In the genomic region with DNA sequence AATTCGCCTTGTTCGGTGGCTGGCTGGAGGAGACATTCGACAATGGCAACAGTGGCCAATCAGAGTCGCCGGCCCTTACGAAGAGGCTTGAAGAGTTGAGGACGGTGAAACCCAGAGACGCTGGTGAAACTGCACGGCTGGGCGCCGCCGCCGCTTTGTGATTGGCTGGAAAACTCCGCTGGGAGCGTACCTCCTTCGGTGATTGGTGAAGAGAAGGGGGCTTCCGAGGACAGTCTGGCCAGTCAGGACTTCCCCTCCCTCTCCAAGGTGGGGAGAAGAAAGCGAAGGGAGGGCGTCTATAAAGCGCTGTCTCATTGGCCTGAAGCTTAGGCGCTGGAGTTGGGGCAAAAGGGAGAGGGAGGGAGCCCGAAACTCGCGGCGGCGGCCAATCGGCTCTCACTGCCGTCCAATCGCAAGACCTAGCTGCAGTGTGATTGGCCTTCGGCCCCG, we compare ENCODE assay signal across 8 cellular contexts. TPM values are rescaled to one million over a fixed set of nuclear protein-coding genes. Genes with fewer than 3 reads are reported as not detected.
DNase-seq lines count a peak whose midpoint lies in the region; ATAC-seq and TF ChIP-seq lines count a peak whose summit lies in the region.

No MANE protein-coding gene starts in this region.

- no peaks in the 10 kb centered on the region for H3K27me3 Mint-ChIP-seq in activated naive CD8-positive, alpha-beta T cell treated with anti-CD3 and anti-CD28 coated beads for 36 hours
- peaks cover 9% of the 10 kb centered on the region for H3K27me3 Mint-ChIP-seq in glutamatergic neuron (ENCODE audit: unreplicated experiment)

- H3K9me3 ChIP-seq in HUES6 (ENCODE audit: control insufficient read depth, insufficient read depth, low read depth, low read length) (no peaks in the 10 kb centered on the region), vagina (no peaks in the 10 kb centered on the region)

- H3K4me3 ChIP-seq in HUES6 (ENCODE audit: low read depth, low read length) (peak overlapping the region; percentile 91), vagina (peak overlapping the region; percentile 54 to 90)

- H3K9me3 Mint-ChIP-seq in activated naive CD8-positive, alpha-beta T cell treated with anti-CD3 and anti-CD28 coated beads for 36 hours, result no peaks in the 10 kb centered on the region
- H3K9me3 Mint-ChIP-seq in glutamatergic neuron (ENCODE audit: unreplicated experiment), result peaks cover 4% of the 10 kb centered on the region

- peak; percentile 100 for DNase-seq in EL
- peak; percentile 100 for DNase-seq in NOMO-1 (lab: John Stamatoyannopoulos, UW; ENCODE audit: unreplicated experiment in 2 of 2)
- DNase-seq in activated naive CD8-positive, alpha-beta T cell treated with anti-CD3 and anti-CD28 coated beads for 36 hours, result peak; percentile 97
- DNase-seq in glutamatergic neuron, result peak; percentile 96
- peak; percentile 96 to 100 (median 100) for DNase-seq in nucleus accumbens (lab: John Stamatoyannopoulos, UW)
- DNase-seq in vagina (ENCODE audit: extremely low spot score in 2 of 2), result peak; percentile 99 to 100

- H3K4me1 ChIP-seq in HUES6 (ENCODE audit: control insufficient read depth, insufficient read depth, low read length) (0 out of 2 replicates have a peak, but pooled peaks cover 4% of the 10 kb centered on the region), vagina (peaks cover 50% of the 10 kb centered on the region)

- H3K4me1 Mint-ChIP-seq in activated naive CD8-positive, alpha-beta T cell treated with anti-CD3 and anti-CD28 coated beads for 36 hours, result peaks cover 7% of the 10 kb centered on the region
- peaks cover 2% of the 10 kb centered on the region for H3K4me1 Mint-ChIP-seq in glutamatergic neuron (ENCODE audit: low read depth, unreplicated experiment)

- H3K27ac ChIP-seq in HUES6 (ENCODE audit: low read depth, low read length), result peak overlapping the region; percentile 99
- peak overlapping the region; percentile 99 for H3K27ac ChIP-seq in vagina

- peaks cover 17% of the 10 kb centered on the region for H3K36me3 Mint-ChIP-seq in activated naive CD8-positive, alpha-beta T cell treated with anti-CD3 and anti-CD28 coated beads for 36 hours
- H3K36me3 Mint-ChIP-seq in glutamatergic neuron (ENCODE audit: unreplicated experiment), result no peaks in the 10 kb centered on the region

- TF ChIP-seq CTCF in glutamatergic neuron (IDR thresholded peaks at IDR 0.05; ENCODE audit: partially characterized antibody, unreplicated experiment), result no peak
- TF ChIP-seq CTCF in vagina (IDR thresholded peaks at IDR 0.05), result no peak

- peak; percentile 68 for ATAC-seq in GM21529 (IDR thresholded peaks at IDR 0.05; ENCODE audit: unreplicated experiment)

- H3K9ac ChIP-seq in HUES6 (ENCODE audit: low read length), result peak overlapping the region; percentile 100

- no peak for TF ChIP-seq POLR2A in vagina (IDR thresholded peaks at IDR 0.05)

- H3K27me3 ChIP-seq in HUES6 (ENCODE audit: control insufficient read depth, insufficient read depth, low read length) (no peaks in the 10 kb centered on the region), vagina (no peaks in the 10 kb centered on the region)

- peaks cover 17% of the 10 kb centered on the region for H3K36me3 ChIP-seq in HUES6 (ENCODE audit: control insufficient read depth, insufficient read depth, low read length)
- no peaks in the 10 kb centered on the region for H3K36me3 ChIP-seq in vagina

- intact Hi-C loops in vagina (cut with DNase I), result loop anchor here (10.0 kb wide), 2 partner anchors 330 to 650 kb away; a partner anchor contains a TSS

- no peak overlapping the region for H3K4me3 Mint-ChIP-seq in activated naive CD8-positive, alpha-beta T cell treated with anti-CD3 and anti-CD28 coated beads for 36 hours
- no peak overlapping the region for H3K4me3 Mint-ChIP-seq in glutamatergic neuron (ENCODE audit: unreplicated experiment)

- H3K27ac Mint-ChIP-seq in activated naive CD8-positive, alpha-beta T cell treated with anti-CD3 and anti-CD28 coated beads for 36 hours, result no peak overlapping the region
- peak overlapping the region; percentile 96 for H3K27ac Mint-ChIP-seq in glutamatergic neuron (ENCODE audit: unreplicated experiment)

RNA-seq across cellular contexts. Expression of a gene that starts 0.6 kb away (rescaled TPM):
- total RNA-seq in activated naive CD8-positive, alpha-beta T cell treated with anti-CD3 and anti-CD28 coated beads for 36 hours, result 10 to 100 TPM; 33.0 to 34.2 TPM
- total RNA-seq in glutamatergic neuron (ENCODE audit: unreplicated experiment) (138 TPM), vagina (20.6 TPM)

Comparison
In these comparisons a context has a peak if more than half of its experiments do, and no peak if none do; other contexts are left out.
1. Peak in every context shown above with its lines: DNase-seq, ATAC-seq, H3K4me3 ChIP-seq and H3K27ac ChIP-seq.